Comparison of ENCODE assay signal across 34 cellular contexts in genomic region chr9:135174981-135175380, GRCh38.
"Had no signal": no experiment of that assay in that cellular context is flagged by ENCODE, and none has a peak within 500 bp of the region (broad histone marks: within the 10 kb centered on the region; RNA-seq: fewer than 3 reads in every experiment).

No MANE protein-coding gene starts in this region.

- H3K27ac ChIP-seq: KMS-11 had no signal

- H3K4me2 ChIP-seq: KMS-11 had no signal

- H3K9me3 ChIP-seq: MG63 had no signal

- H3K36me3 ChIP-seq: MG63 had no signal

- DNase-seq: Karpas-422, Kasumi-1, MG63, MM.1S, MV-4-11, NCI-H1048, NCI-H1092, NCI-H1092 treated with DMSO at 0.1 percent for 48 hours, NCI-H1105, NCI-H1105 treated with DMSO at 0.1 percent for 48 hours, NCI-H1417, NCI-H1417 treated with DMSO at 0.1 percent for 48 hours, NCI-H1436, NCI-H1436 treated with DMSO at 0.1 percent for 48 hours, NCI-H146, NCI-H1694, NCI-H1694 treated with DMSO at 0.1 percent for 48 hours, NCI-H187, NCI-H187 treated with DMSO at 0.1 percent for 48 hours, NCI-H1930, NCI-H2029, NCI-H2029 treated with DMSO at 0.1 percent for 48 hours, NCI-H2081, NCI-H2081 treated with DMSO at 0.1 percent for 48 hours, NCI-H2107, NCI-H2171, NCI-H2171 treated with DMSO at 0.1 percent for 48 hours, NCI-H2227 treated with DMSO at 0.1 percent for 48 hours, NCI-H226, NCI-H345, NCI-H446, NCI-H446 treated with DMSO at 0.1 percent for 48 hours, NCI-H510A had no signal

- H3K4me3 ChIP-seq: MG63 had no signal

- H3K9ac ChIP-seq: KMS-11 had no signal

- H3K27me3 ChIP-seq: MG63 had no signal
